17 cellular contexts compared by ENCODE assay signal in genomic region chr2:173935305-173935704, GRCh38. TPM values are rescaled to one million over a fixed set of nuclear protein-coding genes. Genes with fewer than 3 reads are reported as not detected.
DNase-seq lines count a peak whose midpoint lies in the region; ATAC-seq and TF ChIP-seq lines count a peak whose summit lies in the region.
"Had no signal": no experiment of that assay in that cellular context is flagged by ENCODE, and none has a peak within 500 bp of the region (broad histone marks: within the 10 kb centered on the region; RNA-seq: fewer than 3 reads in every experiment).

No MANE protein-coding gene starts in this region.

- H3K4me2 ChIP-seq in neural progenitor cell: no peak overlapping the region

- WGBS in thyroid gland, 2 donors: 53 to 89% methylated on average over 1 of the region's 1 CpG

- H2AFZ ChIP-seq in neural progenitor cell (replicated peaks): no peak overlapping the region

- no peak overlapping the region for H3K9ac ChIP-seq in neural progenitor cell

- H3K36me3 Mint-ChIP-seq in neural progenitor cell (peaks cover 45% of the 10 kb centered on the region), endothelial cell (ENCODE audit: low read depth, unreplicated experiment) (no peaks in the 10 kb centered on the region)

- H3K4me1 ChIP-seq in cardiac muscle cell (ENCODE audit: low read depth): peaks cover 21% of the 10 kb centered on the region
- peaks cover 5% of the 10 kb centered on the region for H3K4me1 ChIP-seq in neural progenitor cell
- peaks cover 62% of the 10 kb centered on the region for H3K4me1 ChIP-seq in vagina
- peaks cover 32 to 44% of the 10 kb centered on the region in 2 donors for H3K4me1 ChIP-seq in thyroid gland

- H3K9me3 ChIP-seq in cardiac muscle cell (ENCODE audit: low read depth) (no peaks in the 10 kb centered on the region), neural progenitor cell (ENCODE audit: low read depth) (no peaks in the 10 kb centered on the region), vagina (no peaks in the 10 kb centered on the region), thyroid gland (no peaks in the 10 kb centered on the region)

- H3K4me1 Mint-ChIP-seq in neural progenitor cell: peaks cover 3% of the 10 kb centered on the region
- peaks cover 3% of the 10 kb centered on the region for H3K4me1 Mint-ChIP-seq in endothelial cell (ENCODE audit: unreplicated experiment)

- no peaks in the 10 kb centered on the region for H3K27me3 Mint-ChIP-seq in neural progenitor cell (ENCODE audit: insufficient read depth, low read depth)
- peaks cover 1% of the 10 kb centered on the region for H3K27me3 Mint-ChIP-seq in endothelial cell (ENCODE audit: unreplicated experiment)
- H3K27me3 Mint-ChIP-seq: T-cell had no signal

- H3K4me3 Mint-ChIP-seq in neural progenitor cell (no peak overlapping the region), endothelial cell (ENCODE audit: unreplicated experiment) (no peak overlapping the region)
- H3K4me3 Mint-ChIP-seq: T-cell had no signal

- H3K4me3 ChIP-seq in cardiac muscle cell (no peak overlapping the region), neural progenitor cell (no peak overlapping the region), vagina (no peak overlapping the region), thyroid gland (replicated peaks in 1 of 3) (no peak overlapping the region)

- H3F3A ChIP-seq in neural progenitor cell (ENCODE audit: low read depth): no peaks in the 10 kb centered on the region

- CTCF ChIA-PET in RWPE1 (lab: Yijun Ruan, JAX): no interaction called here

- peaks cover 92% of the 10 kb centered on the region for H4K20me1 ChIP-seq in neural progenitor cell (ENCODE audit: low read depth)

- peaks cover 2% of the 10 kb centered on the region for H3K9me3 Mint-ChIP-seq in neural progenitor cell
- no peaks in the 10 kb centered on the region for H3K9me3 Mint-ChIP-seq in endothelial cell (ENCODE audit: unreplicated experiment)
- H3K9me3 Mint-ChIP-seq: T-cell had no signal

- intact Hi-C loops in Right ventricle myocardium inferior (cut with DNase I) (no loop called here), vagina (cut with DNase I) (no loop called here), thyroid gland (cut with DNase I) (no loop called here)

- H3K36me3 ChIP-seq in cardiac muscle cell (no peaks in the 10 kb centered on the region), neural progenitor cell (no peaks in the 10 kb centered on the region), vagina (peaks cover 0 to 5% of the 10 kb centered on the region in 2 donors), thyroid gland (no peaks in the 10 kb centered on the region)

- H3K27me3 ChIP-seq in cardiac muscle cell (no peaks in the 10 kb centered on the region), neural progenitor cell (no peaks in the 10 kb centered on the region), vagina (no peaks in the 10 kb centered on the region), thyroid gland (no peaks in the 10 kb centered on the region)

- TF ChIP-seq CTCF in cardiac muscle cell (IDR thresholded peaks at IDR 0.05; ENCODE audit: low read depth, low read length): no peak
- TF ChIP-seq CTCF in RWPE1 (conservative IDR thresholded peaks at IDR 0.05; ENCODE audit: low read depth): no peak
- no peak for TF ChIP-seq CTCF in neural progenitor cell (IDR thresholded peaks at IDR 0.05)
- TF ChIP-seq CTCF in vagina (IDR thresholded peaks at IDR 0.05): no peak
- TF ChIP-seq CTCF in endothelial cell (IDR thresholded peaks at IDR 0.05; ENCODE audit: unreplicated experiment): no peak
- no peak for TF ChIP-seq CTCF in thyroid gland (IDR thresholded peaks at IDR 0.05)

- no peak for ATAC-seq in Right ventricle myocardium inferior
- ATAC-seq in GM18520 (IDR thresholded peaks at IDR 0.05; ENCODE audit: unreplicated experiment): no peak

- H3K27ac Mint-ChIP-seq in neural progenitor cell (no peak overlapping the region), endothelial cell (ENCODE audit: unreplicated experiment) (no peak overlapping the region)

- POLR2A ChIA-PET in RWPE1 (lab: Yijun Ruan, JAX; ENCODE audit: low non-redundant PET): no interaction called here

- TF ChIP-seq POLR2A in vagina (IDR thresholded peaks at IDR 0.05) (no peak), thyroid gland (IDR thresholded peaks at IDR 0.05) (no peak)

- peaks cover 100% of the 10 kb centered on the region for H3K79me2 ChIP-seq in neural progenitor cell (ENCODE audit: low read depth)

- no peak for DNase-seq in cardiac muscle cell (ENCODE audit: low read depth in 1 of 2, low spot score in 1 of 2)
- no peak for DNase-seq in Right ventricle myocardium inferior (ENCODE audit: missing footprints)
- no peak for DNase-seq in RWPE1 (ENCODE audit: low spot score)
- DNase-seq in neural progenitor cell (ENCODE audit: low spot score): no peak
- no peak for DNase-seq in vagina (ENCODE audit: extremely low spot score in 2 of 2)
- no peak for DNase-seq in endothelial cell (ENCODE audit: low spot score)
- DNase-seq in thyroid gland: no peak
- DNase-seq: DND-41, GOT3, HCEC 1CT, KG1, MM.1S, NCI-H526 treated with DMSO at 0.1 percent for 48 hours, Right ventricle myocardium superior, T-cell had no signal

- peak overlapping the region; percentile 19 for H3K27ac ChIP-seq in cardiac muscle cell
- H3K27ac ChIP-seq in RWPE1: peak overlapping the region; percentile 36; the same call in 1 of the 2 replicates
- peak overlapping the region; percentile 8 for H3K27ac ChIP-seq in neural progenitor cell
- H3K27ac ChIP-seq in vagina: peak overlapping the region; percentile 11
- H3K27ac ChIP-seq in thyroid gland: no peak overlapping the region
- H3K27ac ChIP-seq: 22Rv1 had no signal

RNA-seq across cellular contexts. Expression of gene SP3, which starts 29.9 kb away (rescaled TPM):
- total RNA-seq in cardiac muscle cell (115 and 164 TPM in 2 replicates), Right ventricle myocardium inferior (41.2 TPM), neural progenitor cell (ENCODE audit: low replicate concordance) (148 and 210 TPM in 2 replicates), vagina (119 TPM), endothelial cell (ENCODE audit: unreplicated experiment) (76.2 TPM), thyroid gland (100 to 1,000 TPM; 152 to 237 (median 186) TPM)
- polyA plus RNA-seq in cardiac muscle cell: 36.0 and 54.6 TPM in 2 replicates

Comparison
In these comparisons a context has a peak if more than half of its experiments do, and no peak if none do; other contexts are left out.
1. H3K27ac ChIP-seq: peak in cardiac muscle cell (single experiment), RWPE1 (single experiment), neural progenitor cell (single experiment) and vagina (single experiment); none in thyroid gland (0 of 3).